Comparison of ENCODE assay signal across 1 cellular context in genomic region chr7:12396670-12397069, GRCh38. TPM values are rescaled to one million over a fixed set of nuclear protein-coding genes. Genes with fewer than 3 reads are reported as not detected.
"Had no signal": no experiment of that assay in that cellular context is flagged by ENCODE, and none has a peak within 500 bp of the region (broad histone marks: within the 10 kb centered on the region; RNA-seq: fewer than 3 reads in every experiment).

No MANE protein-coding gene starts in this region.

RNA-seq across cellular contexts. Expression of gene VWDE, which starts 7.0 kb away (rescaled TPM):
- total RNA-seq: activated B cell treated with CpG ODN at 0.5 μM for 24 hours had no signal
